ENCODE assay signal across 16 cellular contexts in the genomic region with DNA sequence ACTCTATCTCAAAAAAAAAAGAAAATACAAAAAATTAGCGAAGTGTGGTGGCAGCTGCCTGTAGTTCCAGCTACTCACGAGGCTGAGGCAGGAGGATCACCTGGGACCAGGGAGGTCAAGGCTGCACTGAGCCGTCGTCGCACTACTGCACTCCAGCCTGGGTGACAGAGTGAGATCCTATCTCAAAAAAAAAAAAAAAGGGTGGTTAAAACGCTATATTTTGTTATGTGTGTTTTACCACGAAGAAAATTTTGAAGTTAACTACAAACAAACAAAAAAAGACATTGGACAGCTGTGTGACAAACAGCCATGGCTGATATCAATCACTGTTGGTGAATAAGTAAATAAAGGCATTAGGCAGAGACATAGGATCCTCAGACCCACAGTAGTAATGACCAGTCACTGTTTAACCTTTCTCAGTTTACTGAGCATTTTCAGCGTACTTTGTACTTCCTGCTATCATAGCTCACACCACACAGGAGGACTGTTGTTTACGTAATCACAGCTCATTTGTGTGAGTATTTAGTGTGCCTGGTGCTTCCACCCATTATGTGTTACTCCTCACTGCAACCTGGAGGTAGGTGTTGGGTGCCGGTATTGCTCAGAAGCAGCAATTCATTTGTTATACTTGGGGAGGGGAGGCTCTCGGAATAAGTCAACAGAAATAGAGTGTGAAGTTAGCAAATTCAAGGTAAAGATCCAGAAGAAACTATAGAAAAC. TPM values are rescaled to one million over a fixed set of nuclear protein-coding genes. Genes with fewer than 3 reads are reported as not detected.
DNase-seq lines count a peak whose midpoint lies in the region; ATAC-seq, FAIRE-seq and TF ChIP-seq lines count a peak whose summit lies in the region.
"Had no signal": no experiment of that assay in that cellular context is flagged by ENCODE, and none has a peak within 500 bp of the region (broad histone marks: within the 10 kb centered on the region; RNA-seq: fewer than 3 reads in every experiment).

No MANE protein-coding gene starts in this region.

- ATAC-seq in K562: peak; percentile 48; the same call in 2 of the 3 replicates
- no peak for ATAC-seq in T-cell (replicated peaks in 1 of 4)

- TF ChIP-seq RAD21 in K562 (CRISPR knock-in tag; conservative IDR thresholded peaks at IDR 0.05 in 1 of 2, IDR thresholded peaks at IDR 0.05 in 1 of 2): no peak

- peaks cover 0 to 5% of the 10 kb centered on the region in 2 donors for H3K27me3 Mint-ChIP-seq in T-cell

- H3K4me3 Mint-ChIP-seq in T-cell: no peak overlapping the region
- H3K4me3 Mint-ChIP-seq: activated CD4-positive, alpha-beta memory T cell treated with anti-CD3 and anti-CD28 coated beads, Interleukin-2, amount 10 ng/mL, durations not matched to agents 7 days and 5 days had no signal

- no peak overlapping the region for H3K4me3 ChIP-seq in K562
- no peak overlapping the region for H3K4me3 ChIP-seq in thyroid gland (replicated peaks in 1 of 3)
- no peak overlapping the region for H3K4me3 ChIP-seq in coronary artery
- H3K4me3 ChIP-seq in foreskin fibroblast (ENCODE audit: low read depth in 1 of 2, low read length in 2 of 2): no peak overlapping the region
- H3K4me3 ChIP-seq: breast epithelium had no signal

- POLR2A ChIA-PET in K562 (lab: Yijun Ruan, JAX): interaction anchor here (0.6 to 1.5 kb wide), 2 partner anchors 12 to 315 kb away, joined by 3 read pairs; no protein-coding TSS in a partner anchor
- POLR2A ChIA-PET in T-cell (lab: Charles Lee): no interaction called here

- H3K79me2 ChIP-seq in K562 (ENCODE audit: control insufficient read depth, insufficient read depth, low read length): no peaks in the 10 kb centered on the region

- TF ChIP-seq POLR2A in K562 (conservative IDR thresholded peaks at IDR 0.05): no peak
- TF ChIP-seq POLR2A in thyroid gland (IDR thresholded peaks at IDR 0.05): no peak

- intact Hi-C loops in K562 (cut with micrococcal nuclease) (no loop called here), thyroid gland (cut with DNase I) (no loop called here)

- no peaks in the 10 kb centered on the region for H3K9me1 ChIP-seq in K562 (ENCODE audit: control insufficient read depth, insufficient read depth, low read length)

- no peak for TF ChIP-seq CTCF in K562 (IDR thresholded peaks at IDR 0.05 in 2 of 3, conservative IDR thresholded peaks at IDR 0.05 in 1 of 3; ENCODE audit: insufficient read depth in 2 of 3, low read depth in 1 of 3, low read length in 3 of 3)
- TF ChIP-seq CTCF in thyroid gland (IDR thresholded peaks at IDR 0.05): no peak
- TF ChIP-seq CTCF in coronary artery (IDR thresholded peaks at IDR 0.05): no peak
- no peak for TF ChIP-seq CTCF in foreskin fibroblast (IDR thresholded peaks at IDR 0.05; ENCODE audit: low read depth, low read length)

- H3K36me3 Mint-ChIP-seq in T-cell: no peaks in the 10 kb centered on the region

- in situ Hi-C loops in K562 (cut with MboI): no loop called here

- peak; percentile 29 for FAIRE-seq in K562 (lab: Jason Lieb, UNC)
- FAIRE-seq: RCC 7860 had no signal

- H3K4me2 ChIP-seq in K562 (ENCODE audit: insufficient read depth, low read length): no peak overlapping the region

- H3K27ac ChIP-seq in K562 (ENCODE audit: extremely low read depth, low read depth, low read length) (no peak overlapping the region; the same call in 2 of the 3 replicates), thyroid gland (no peak overlapping the region), coronary artery (no peak overlapping the region)

- BruUV-seq in K562 (replicated peaks; lab: Mats Ljungman, UMichigan): no TSS peak

- CTCF ChIA-PET in K562 (lab: Yijun Ruan, JAX; ENCODE audit: low intra/inter-chr PET ratio): no interaction called here
- CTCF ChIA-PET in T-cell (lab: Charles Lee): no interaction called here

- peaks cover 3 to 4% of the 10 kb centered on the region in 2 experiments; a peak in 2 of 5 replicates for H3K4me1 ChIP-seq in K562 (replicated peaks in 1 of 2; ENCODE audit: control insufficient read depth in 2 of 2, insufficient read depth in 2 of 2, low read length in 2 of 2)
- H3K4me1 ChIP-seq in thyroid gland: peaks cover 0 to 10% of the 10 kb centered on the region in 2 donors
- H3K4me1 ChIP-seq: breast epithelium had no signal

- H4K20me1 ChIP-seq in K562 (replicated peaks; ENCODE audit: control insufficient read depth, insufficient read depth, low read length): no peaks in the 10 kb centered on the region

- peak; percentile 95 for DNase-seq in DMS53 (lab: John Stamatoyannopoulos, UW)
- DNase-seq in NCI-H2029 treated with DMSO at 0.1 percent for 48 hours (lab: John Stamatoyannopoulos, UW): peak; percentile 76
- no peak for DNase-seq in K562 (ENCODE audit: extremely low read depth in 1 of 4, low spot score in 3 of 4)
- DNase-seq in mucosa of gallbladder (ENCODE audit: low spot score): peak; percentile 63
- DNase-seq in thyroid gland: no peak
- no peak for DNase-seq in coronary artery (ENCODE audit: low spot score)
- DNase-seq in foreskin fibroblast: no peak
- DNase-seq in T-cell: no peak
- DNase-seq: activated CD4-positive, alpha-beta memory T cell treated with anti-CD3 and anti-CD28 coated beads, Interleukin-2, amount 10 ng/mL, durations not matched to agents 7 days and 5 days; activated gamma-delta T cell; AML-193; NCI-H2171; stimulated activated CD4-positive, alpha-beta T cell treated with anti-CD3 and anti-CD28 coated beads, Interleukin-4, amount 100 ng/mL, for 4 hours; stimulated activated naive CD4-positive, alpha-beta T cell treated with Interleukin-2 at 50 U/mL for 16 hours had no signal

- no peak overlapping the region for H3K9ac ChIP-seq in K562 (ENCODE audit: insufficient read depth in 1 of 2, low read depth in 2 of 2, low read length in 2 of 2)

- 11% methylated on average over 8 of the region's 11 CpGs for WGBS in K562 (ENCODE audit: insufficient coverage, low coverage, missing lambda C conversion rate)
- 74 to 81% methylated on average over 11 of the region's 11 CpGs for WGBS in thyroid gland, 2 donors

- peak overlapping the region; percentile 71 for H2AFZ ChIP-seq in K562 (ENCODE audit: low read depth, low read length)

- H3K36me3 ChIP-seq in K562 (ENCODE audit: control insufficient read depth, insufficient read depth, low read length) (no peaks in the 10 kb centered on the region), thyroid gland (no peaks in the 10 kb centered on the region)
- H3K36me3 ChIP-seq: breast epithelium had no signal

- no peak for TF ChIP-seq EP300 in K562 (IDR thresholded peaks at IDR 0.05; ENCODE audit: low read length)

- peaks cover 0 to 4% of the 10 kb centered on the region in 2 experiments; a peak in 3 of 5 replicates for H3K27me3 ChIP-seq in K562 (ENCODE audit: control insufficient read depth in 2 of 2, insufficient read depth in 2 of 2, low read length in 2 of 2)
- no peaks in the 10 kb centered on the region for H3K27me3 ChIP-seq in thyroid gland
- H3K27me3 ChIP-seq: breast epithelium had no signal

- H3K9me3 ChIP-seq in K562 (replicated peaks; ENCODE audit: control insufficient read depth, insufficient read depth, low read depth, low read length) (no peaks in the 10 kb centered on the region; the same call in 1 of the 2 replicates), thyroid gland (no peaks in the 10 kb centered on the region)
- H3K9me3 ChIP-seq: breast epithelium had no signal

- no peaks in the 10 kb centered on the region for H3K9me3 Mint-ChIP-seq in T-cell
- H3K9me3 Mint-ChIP-seq: activated CD4-positive, alpha-beta memory T cell treated with anti-CD3 and anti-CD28 coated beads, Interleukin-2, amount 10 ng/mL, durations not matched to agents 7 days and 5 days had no signal

- no peaks in the 10 kb centered on the region for H3K4me1 Mint-ChIP-seq in T-cell
- H3K4me1 Mint-ChIP-seq: activated CD4-positive, alpha-beta memory T cell treated with anti-CD3 and anti-CD28 coated beads, Interleukin-2, amount 10 ng/mL, durations not matched to agents 7 days and 5 days had no signal

- H3K27ac Mint-ChIP-seq in T-cell: no peak overlapping the region
- H3K27ac Mint-ChIP-seq: activated CD4-positive, alpha-beta memory T cell treated with anti-CD3 and anti-CD28 coated beads, Interleukin-2, amount 10 ng/mL, durations not matched to agents 7 days and 5 days had no signal

TF ChIP-seq in K562, 482 proteins besides CTCF, POLR2A, EP300 and RAD21:
- TF ChIP-seq L3MBTL2 (IDR thresholded peaks at IDR 0.05) (peak; percentile 44; the same call in 1 of the 2 replicates), ZNF384 (IDR thresholded peaks at IDR 0.05; ENCODE audit: low read depth, low read length) (peak; percentile 45), HDAC8 (tag; IDR thresholded peaks at IDR 0.05) (no peak), MEIS2 (IDR thresholded peaks at IDR 0.05; ENCODE audit: partially characterized antibody) (peak; percentile 28)

RNA-seq across cellular contexts. Expression of gene COPRS, which starts 55.4 kb away (rescaled TPM):
- 5.9 and 9.8 TPM in 2 replicates for total RNA-seq in K562 (2011; cell fraction: chromatin; rRNA removed; ENCODE audit: low replicate concordance)
- total RNA-seq in K562 (2011; cell fraction: nucleolus; rRNA removed): 9.0 and 9.9 TPM in 2 replicates
- 8.0 and 13.7 TPM in 2 replicates for total RNA-seq in K562 (2011; cell fraction: nucleoplasm; rRNA removed)
- total RNA-seq in K562 (2014; rRNA removed): 102 and 103 TPM in 2 replicates
- 74.0 and 81.1 TPM in 2 replicates for total RNA-seq in K562 (2014; rRNA removed; fragmentation: Illumina TruSeq; extraction: Trizol)
- total RNA-seq in K562 (2015; rRNA removed; fragmentation: Illumina TruSeq; extraction: Trizol): 77.8 and 79.6 TPM in 2 replicates
- total RNA-seq in K562 (2021): 48.2 and 56.8 TPM in 2 replicates
- polyA plus RNA-seq in K562 (2011; rRNA removed): 21.6 and 37.3 TPM in 2 replicates
- 30.7 and 47.8 TPM in 2 replicates for polyA plus RNA-seq in K562 (2011; cell fraction: cytosol; rRNA removed)
- polyA plus RNA-seq in K562 (2011; cell fraction: nucleus; rRNA removed): 14.3 and 18.7 TPM in 2 replicates
- polyA plus RNA-seq in K562 (2012): 48.5 and 68.8 TPM in 2 replicates
- 60.4 and 60.5 TPM in 2 replicates for polyA plus RNA-seq in K562 (2014; fragmentation: Illumina TruSeq; extraction: Trizol)
- polyA plus RNA-seq in K562 (2014; fragmentation: Nextera tagmentation; extraction: Ambion mirVana): 10 to 100 TPM; 11.9 to 13.7 TPM
- polyA plus RNA-seq in K562 (2014; rRNA removed): 59.7 and 68.8 TPM in 2 replicates
- 29.9 and 48.6 TPM in 2 replicates for polyA minus RNA-seq in K562 (2011; rRNA and poly(A)+ RNA removed)
- 6.6 and 24.9 TPM in 2 replicates for polyA minus RNA-seq in K562 (2011; cell fraction: cytosol; rRNA and poly(A)+ RNA removed)
- 2.7 and 5.4 TPM in 2 replicates for polyA minus RNA-seq in K562 (2011; cell fraction: nucleus; rRNA and poly(A)+ RNA removed)
- total RNA-seq in mucosa of gallbladder: 50.9 TPM
- total RNA-seq in thyroid gland: 100 to 1,000 TPM; 114 to 143 (median 128) TPM
- 1 to 10 TPM; 2.1 to 6.7 (median 5.1) TPM for total RNA-seq in T-cell

Comparison
In these comparisons a context has a peak if more than half of its experiments do, and no peak if none do; other contexts are left out.
1. DNase-seq: peak in DMS53 (single experiment), NCI-H2029 treated with DMSO at 0.1 percent for 48 hours (single experiment) and mucosa of gallbladder (single experiment); none in K562 (0 of 4), thyroid gland (0 of 2), coronary artery (single experiment), foreskin fibroblast (0 of 2) and T-cell (0 of 34).